In the genomic region with DNA sequence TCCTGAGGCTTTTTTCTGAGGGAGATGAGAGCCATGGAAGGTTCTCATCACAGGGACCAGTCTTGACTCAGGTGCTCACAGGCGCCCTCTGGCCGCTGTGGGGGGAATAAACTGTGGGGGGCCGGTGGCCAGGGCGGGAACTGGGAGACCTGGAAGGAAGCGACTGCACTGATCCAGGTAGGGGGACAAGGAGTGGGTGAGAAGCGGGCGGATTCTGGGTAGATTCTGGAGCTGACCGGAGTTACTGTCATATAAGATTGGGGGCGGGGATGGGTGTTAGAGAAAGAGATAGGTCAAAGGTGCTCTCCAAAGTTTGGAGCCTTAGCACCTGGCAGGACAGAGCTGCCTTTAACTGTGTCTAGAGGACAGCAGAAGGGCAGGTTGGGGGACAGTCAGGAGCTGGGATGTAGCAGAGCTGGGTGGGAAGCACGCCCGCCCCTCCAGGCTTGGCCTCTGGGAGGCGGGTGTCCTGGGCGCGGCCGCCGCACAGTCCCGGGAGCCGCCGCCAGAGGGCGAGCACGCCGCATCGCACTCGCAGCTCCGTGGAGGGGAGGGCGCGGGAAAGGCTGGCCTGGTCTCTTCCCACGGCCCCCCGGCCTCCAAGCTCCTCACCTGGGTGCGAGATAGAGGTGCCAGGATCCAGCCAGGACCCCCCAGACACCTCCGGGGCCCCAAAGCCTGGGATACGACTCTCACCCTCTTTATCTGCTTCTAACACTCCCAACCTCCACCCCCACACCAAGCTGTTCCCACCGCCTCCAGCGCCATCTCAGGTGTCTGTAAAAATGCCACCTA, we compare ENCODE assay signal across 1 cellular context.
TF ChIP-seq lines count a peak whose summit lies in the region.

No MANE protein-coding gene starts in this region.

TF ChIP-seq in GM12878, 131 proteins besides CTCF, POLR2A, EP300 and RAD21:
- peak in 1 of 2 experiments; percentile 34; a peak in 1 of 3 replicates for TF ChIP-seq EGR1 (IDR thresholded peaks at IDR 0.05; ENCODE audit: borderline replicate concordance in 1 of 2, low read depth in 2 of 2, low read length in 2 of 2)
- no peak for TF ChIP-seq CHD2 (IDR thresholded peaks at IDR 0.05; ENCODE audit: borderline replicate concordance, low read depth, low read length)
- TF ChIP-seq, protein P1, sequence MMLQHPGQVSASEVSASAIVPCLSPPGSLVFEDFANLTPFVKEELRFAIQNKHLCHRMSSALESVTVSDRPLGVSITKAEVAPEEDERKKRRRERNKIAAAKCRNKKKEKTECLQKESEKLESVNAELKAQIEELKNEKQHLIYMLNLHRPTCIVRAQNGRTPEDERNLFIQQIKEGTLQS (IDR thresholded peaks at IDR 0.05; ENCODE audit: borderline replicate concordance, extremely low read depth, low read depth, low read length), result no peak
- TF ChIP-seq, protein P2, sequence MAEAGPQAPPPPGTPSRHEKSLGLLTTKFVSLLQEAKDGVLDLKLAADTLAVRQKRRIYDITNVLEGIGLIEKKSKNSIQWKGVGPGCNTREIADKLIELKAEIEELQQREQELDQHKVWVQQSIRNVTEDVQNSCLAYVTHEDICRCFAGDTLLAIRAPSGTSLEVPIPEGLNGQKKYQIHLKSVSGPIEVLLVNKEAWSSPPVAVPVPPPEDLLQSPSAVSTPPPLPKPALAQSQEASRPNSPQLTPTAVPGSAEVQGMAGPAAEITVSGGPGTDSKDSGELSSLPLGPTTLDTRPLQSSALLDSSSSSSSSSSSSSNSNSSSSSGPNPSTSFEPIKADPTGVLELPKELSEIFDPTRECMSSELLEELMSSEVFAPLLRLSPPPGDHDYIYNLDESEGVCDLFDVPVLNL (IDR thresholded peaks at IDR 0.05; ENCODE audit: low read depth, low read length), result peak; percentile 60
- no peak for TF ChIP-seq ZNF24 (IDR thresholded peaks at IDR 0.05)
- peak; percentile 74 to 75 for TF ChIP-seq IKZF2 (IDR thresholded peaks at IDR 0.05)
- TF ChIP-seq NR2C2 (IDR thresholded peaks at IDR 0.05; ENCODE audit: borderline replicate concordance, control insufficient read depth, insufficient read length, low read depth), result no peak
- TF ChIP-seq RB1 (IDR thresholded peaks at IDR 0.05; ENCODE audit: borderline replicate concordance), result peak; percentile 95
- TF ChIP-seq YY1 (IDR thresholded peaks at IDR 0.05; ENCODE audit: low read depth, low read length), result peak; percentile 76
- peak; percentile 86 for TF ChIP-seq IKZF1 (conservative IDR thresholded peaks at IDR 0.05)
- peak; percentile 81 for TF ChIP-seq DPF2 (IDR thresholded peaks at IDR 0.05)
- TF ChIP-seq BHLHE40 (IDR thresholded peaks at IDR 0.05; ENCODE audit: borderline replicate concordance in 1 of 2, low read depth in 2 of 2, low read length in 1 of 2), result peak in 1 of 2 experiments; percentile 58; a peak in 1 of 4 replicates
- peak; percentile 74; the same call in 1 of the 2 replicates for TF ChIP-seq BACH1 (IDR thresholded peaks at IDR 0.05; ENCODE audit: borderline replicate concordance)
- 0 out of 2 replicates have a peak, but pooled peaks have one; percentile 18 for TF ChIP-seq TBL1XR1 (IDR thresholded peaks at IDR 0.05; ENCODE audit: low read depth, low read length)
- no peak for TF ChIP-seq PML (IDR thresholded peaks at IDR 0.05; ENCODE audit: low read length)
- TF ChIP-seq, protein P3, sequence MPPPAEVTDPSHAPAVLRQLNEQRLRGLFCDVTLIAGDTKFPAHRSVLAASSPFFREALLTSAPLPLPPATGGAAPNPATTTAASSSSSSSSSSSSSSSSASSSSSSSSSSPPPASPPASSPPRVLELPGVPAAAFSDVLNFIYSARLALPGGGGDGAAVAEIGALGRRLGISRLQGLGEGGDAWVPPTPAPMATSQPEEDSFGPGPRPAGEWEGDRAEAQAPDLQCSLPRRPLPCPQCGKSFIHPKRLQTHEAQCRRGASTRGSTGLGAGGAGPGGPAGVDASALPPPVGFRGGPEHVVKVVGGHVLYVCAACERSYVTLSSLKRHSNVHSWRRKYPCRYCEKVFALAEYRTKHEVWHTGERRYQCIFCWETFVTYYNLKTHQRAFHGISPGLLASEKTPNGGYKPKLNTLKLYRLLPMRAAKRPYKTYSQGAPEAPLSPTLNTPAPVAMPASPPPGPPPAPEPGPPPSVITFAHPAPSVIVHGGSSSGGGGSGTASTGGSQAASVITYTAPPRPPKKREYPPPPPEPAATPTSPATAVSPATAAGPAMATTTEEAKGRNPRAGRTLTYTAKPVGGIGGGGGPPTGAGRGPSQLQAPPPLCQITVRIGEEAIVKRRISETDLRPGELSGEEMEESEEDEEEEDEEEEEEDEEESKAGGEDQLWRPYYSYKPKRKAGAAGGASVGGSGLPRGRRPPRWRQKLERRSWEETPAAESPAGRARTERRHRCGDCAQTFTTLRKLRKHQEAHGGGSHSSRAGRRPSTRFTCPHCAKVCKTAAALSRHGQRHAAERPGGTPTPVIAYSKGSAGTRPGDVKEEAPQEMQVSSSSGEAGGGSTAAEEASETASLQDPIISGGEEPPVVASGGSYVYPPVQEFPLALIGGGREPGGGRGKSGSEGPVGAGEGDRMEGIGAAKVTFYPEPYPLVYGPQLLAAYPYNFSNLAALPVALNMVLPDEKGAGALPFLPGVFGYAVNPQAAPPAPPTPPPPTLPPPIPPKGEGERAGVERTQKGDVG (CRISPR knock-in tag; IDR thresholded peaks at IDR 0.05), result no peak
- peak; percentile 61 for TF ChIP-seq NBN (IDR thresholded peaks at IDR 0.05)
- no peak for TF ChIP-seq PAX8 (IDR thresholded peaks at IDR 0.05)
- TF ChIP-seq HCFC1 (IDR thresholded peaks at IDR 0.05; ENCODE audit: low read length), result peak; percentile 34
- peak; percentile 90 for TF ChIP-seq LARP7 (IDR thresholded peaks at IDR 0.05)
- no peak for TF ChIP-seq EZH2 (IDR thresholded peaks at IDR 0.05; ENCODE audit: borderline replicate concordance, control insufficient read depth, low read depth, low read length)
- TF ChIP-seq SUZ12 (IDR thresholded peaks at IDR 0.05; ENCODE audit: unreplicated experiment), result no peak
- peak; percentile 31 for TF ChIP-seq MEF2B (IDR thresholded peaks at IDR 0.05; ENCODE audit: partially characterized antibody, poor library complexity, severe bottlenecking)
- TF ChIP-seq HDGF (IDR thresholded peaks at IDR 0.05), result 0 out of 2 replicates have a peak, but pooled peaks have one; percentile 16
- TF ChIP-seq SMC3 (IDR thresholded peaks at IDR 0.05; ENCODE audit: borderline replicate concordance, low read length), result peak; percentile 79
- TF ChIP-seq, protein P4, sequence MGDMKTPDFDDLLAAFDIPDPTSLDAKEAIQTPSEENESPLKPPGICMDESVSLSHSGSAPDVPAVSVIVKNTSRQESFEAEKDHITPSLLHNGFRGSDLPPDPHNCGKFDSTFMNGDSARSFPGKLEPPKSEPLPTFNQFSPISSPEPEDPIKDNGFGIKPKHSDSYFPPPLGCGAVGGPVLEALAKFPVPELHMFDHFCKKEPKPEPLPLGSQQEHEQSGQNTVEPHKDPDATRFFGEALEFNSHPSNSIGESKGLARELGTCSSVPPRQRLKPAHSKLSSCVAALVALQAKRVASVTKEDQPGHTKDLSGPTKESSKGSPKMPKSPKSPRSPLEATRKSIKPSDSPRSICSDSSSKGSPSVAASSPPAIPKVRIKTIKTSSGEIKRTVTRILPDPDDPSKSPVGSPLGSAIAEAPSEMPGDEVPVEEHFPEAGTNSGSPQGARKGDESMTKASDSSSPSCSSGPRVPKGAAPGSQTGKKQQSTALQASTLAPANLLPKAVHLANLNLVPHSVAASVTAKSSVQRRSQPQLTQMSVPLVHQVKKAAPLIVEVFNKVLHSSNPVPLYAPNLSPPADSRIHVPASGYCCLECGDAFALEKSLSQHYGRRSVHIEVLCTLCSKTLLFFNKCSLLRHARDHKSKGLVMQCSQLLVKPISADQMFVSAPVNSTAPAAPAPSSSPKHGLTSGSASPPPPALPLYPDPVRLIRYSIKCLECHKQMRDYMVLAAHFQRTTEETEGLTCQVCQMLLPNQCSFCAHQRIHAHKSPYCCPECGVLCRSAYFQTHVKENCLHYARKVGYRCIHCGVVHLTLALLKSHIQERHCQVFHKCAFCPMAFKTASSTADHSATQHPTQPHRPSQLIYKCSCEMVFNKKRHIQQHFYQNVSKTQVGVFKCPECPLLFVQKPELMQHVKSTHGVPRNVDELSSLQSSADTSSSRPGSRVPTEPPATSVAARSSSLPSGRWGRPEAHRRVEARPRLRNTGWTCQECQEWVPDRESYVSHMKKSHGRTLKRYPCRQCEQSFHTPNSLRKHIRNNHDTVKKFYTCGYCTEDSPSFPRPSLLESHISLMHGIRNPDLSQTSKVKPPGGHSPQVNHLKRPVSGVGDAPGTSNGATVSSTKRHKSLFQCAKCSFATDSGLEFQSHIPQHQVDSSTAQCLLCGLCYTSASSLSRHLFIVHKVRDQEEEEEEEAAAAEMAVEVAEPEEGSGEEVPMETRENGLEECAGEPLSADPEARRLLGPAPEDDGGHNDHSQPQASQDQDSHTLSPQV (IDR thresholded peaks at IDR 0.05), result no peak
- TF ChIP-seq SMARCA5 (IDR thresholded peaks at IDR 0.05), result peak; percentile 97
- TF ChIP-seq GATAD2B (conservative IDR thresholded peaks at IDR 0.05; ENCODE audit: low read depth), result peak; percentile 96
- TF ChIP-seq, protein P5, sequence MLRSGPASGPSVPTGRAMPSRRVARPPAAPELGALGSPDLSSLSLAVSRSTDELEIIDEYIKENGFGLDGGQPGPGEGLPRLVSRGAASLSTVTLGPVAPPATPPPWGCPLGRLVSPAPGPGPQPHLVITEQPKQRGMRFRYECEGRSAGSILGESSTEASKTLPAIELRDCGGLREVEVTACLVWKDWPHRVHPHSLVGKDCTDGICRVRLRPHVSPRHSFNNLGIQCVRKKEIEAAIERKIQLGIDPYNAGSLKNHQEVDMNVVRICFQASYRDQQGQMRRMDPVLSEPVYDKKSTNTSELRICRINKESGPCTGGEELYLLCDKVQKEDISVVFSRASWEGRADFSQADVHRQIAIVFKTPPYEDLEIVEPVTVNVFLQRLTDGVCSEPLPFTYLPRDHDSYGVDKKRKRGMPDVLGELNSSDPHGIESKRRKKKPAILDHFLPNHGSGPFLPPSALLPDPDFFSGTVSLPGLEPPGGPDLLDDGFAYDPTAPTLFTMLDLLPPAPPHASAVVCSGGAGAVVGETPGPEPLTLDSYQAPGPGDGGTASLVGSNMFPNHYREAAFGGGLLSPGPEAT (IDR thresholded peaks at IDR 0.05; ENCODE audit: low read depth), result 0 out of 2 replicates have a peak, but pooled peaks have one; percentile 26
- TF ChIP-seq, protein P6, sequence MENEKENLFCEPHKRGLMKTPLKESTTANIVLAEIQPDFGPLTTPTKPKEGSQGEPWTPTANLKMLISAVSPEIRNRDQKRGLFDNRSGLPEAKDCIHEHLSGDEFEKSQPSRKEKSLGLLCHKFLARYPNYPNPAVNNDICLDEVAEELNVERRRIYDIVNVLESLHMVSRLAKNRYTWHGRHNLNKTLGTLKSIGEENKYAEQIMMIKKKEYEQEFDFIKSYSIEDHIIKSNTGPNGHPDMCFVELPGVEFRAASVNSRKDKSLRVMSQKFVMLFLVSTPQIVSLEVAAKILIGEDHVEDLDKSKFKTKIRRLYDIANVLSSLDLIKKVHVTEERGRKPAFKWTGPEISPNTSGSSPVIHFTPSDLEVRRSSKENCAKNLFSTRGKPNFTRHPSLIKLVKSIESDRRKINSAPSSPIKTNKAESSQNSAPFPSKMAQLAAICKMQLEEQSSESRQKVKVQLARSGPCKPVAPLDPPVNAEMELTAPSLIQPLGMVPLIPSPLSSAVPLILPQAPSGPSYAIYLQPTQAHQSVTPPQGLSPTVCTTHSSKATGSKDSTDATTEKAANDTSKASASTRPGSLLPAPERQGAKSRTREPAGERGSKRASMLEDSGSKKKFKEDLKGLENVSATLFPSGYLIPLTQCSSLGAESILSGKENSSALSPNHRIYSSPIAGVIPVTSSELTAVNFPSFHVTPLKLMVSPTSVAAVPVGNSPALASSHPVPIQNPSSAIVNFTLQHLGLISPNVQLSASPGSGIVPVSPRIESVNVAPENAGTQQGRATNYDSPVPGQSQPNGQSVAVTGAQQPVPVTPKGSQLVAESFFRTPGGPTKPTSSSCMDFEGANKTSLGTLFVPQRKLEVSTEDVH (IDR thresholded peaks at IDR 0.05; ENCODE audit: low read depth, partially characterized antibody), result no peak
- peak; percentile 46; the same call in 1 of the 2 replicates for TF ChIP-seq SPI1 (IDR thresholded peaks at IDR 0.05; ENCODE audit: borderline replicate concordance, insufficient read depth, low read depth, low read length)
- TF ChIP-seq EED (IDR thresholded peaks at IDR 0.05; ENCODE audit: low read depth), result peak; percentile 28; the same call in 1 of the 2 replicates
- TF ChIP-seq RUNX3 (IDR thresholded peaks at IDR 0.05; ENCODE audit: low read length), result 0 out of 2 replicates have a peak, but pooled peaks have one; percentile 30
- TF ChIP-seq NR2F1 (conservative IDR thresholded peaks at IDR 0.05), result peak; percentile 58
